Comparison of ENCODE assay signal across 31 cellular contexts in the genomic region with DNA sequence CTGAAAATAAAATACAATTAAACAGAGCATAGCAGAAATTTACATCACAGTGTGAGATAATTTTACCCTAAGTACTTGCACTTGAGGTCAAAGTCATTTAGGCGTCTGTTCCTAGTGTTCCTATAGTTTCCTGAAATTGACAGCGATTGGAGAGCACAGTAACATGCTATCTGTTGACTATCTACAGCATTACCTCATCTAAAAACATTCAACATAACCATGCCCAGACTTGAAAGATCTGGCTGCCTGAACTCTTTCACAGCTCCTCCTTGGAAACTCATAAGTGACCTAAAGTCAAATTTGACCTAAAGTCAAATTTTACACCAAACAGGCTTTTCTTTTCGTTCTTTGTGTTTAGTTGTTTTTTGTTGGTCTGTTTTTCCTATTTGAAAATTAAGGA.
"Had no signal": no experiment of that assay in that cellular context is flagged by ENCODE, and none has a peak within 500 bp of the region (broad histone marks: within the 10 kb centered on the region; RNA-seq: fewer than 3 reads in every experiment).

No MANE protein-coding gene starts in this region.

- H3K4me3 Mint-ChIP-seq: activated B cell treated with CpG ODN at 0.5 μM for 24 hours; activated CD4-positive, alpha-beta T cell treated with anti-CD3 and anti-CD28 coated beads, Interleukin-2, amount 10 ng/mL, durations not matched to agents 24 days and 14 days; activated CD8-positive, alpha-beta memory T cell treated with anti-CD3 and anti-CD28 coated beads, Interleukin-2, amount 10 ng/mL, durations not matched to agents 7 days and 5 days; activated naive CD4-positive, alpha-beta T cell treated with anti-CD3 and anti-CD28 coated beads, Interleukin-2, amount 50 U/mL, for 24 hours; activated T-cell treated with anti-CD3 and anti-CD28 coated beads, Interleukin-2, amount 50 U/mL, for 24 hours; activated T-helper 1 cell treated with anti-CD3 and anti-CD28 coated beads, Interleukin-12 subunit alpha, Interleukin-12 subunit beta, Interleukin-2, Interleukin-4 antibody, amounts not matched to agents 30 ng/mL and 10 ng/mL and 1 ng/mL, durations not matched to agents 14 hours and 24 hours and 36 hours; brain; T-cell had no signal

- H3K4me1 ChIP-seq: Peyer's patch had no signal

- H3K27ac Mint-ChIP-seq: activated B cell treated with CpG ODN at 0.5 μM for 24 hours; activated CD4-positive, alpha-beta T cell treated with anti-CD3 and anti-CD28 coated beads, Interleukin-2, amount 10 ng/mL, durations not matched to agents 24 days and 14 days; activated CD8-positive, alpha-beta memory T cell treated with anti-CD3 and anti-CD28 coated beads, Interleukin-2, amount 10 ng/mL, durations not matched to agents 7 days and 5 days; activated naive CD4-positive, alpha-beta T cell treated with anti-CD3 and anti-CD28 coated beads, Interleukin-2, amount 50 U/mL, for 24 hours; activated T-cell treated with anti-CD3 and anti-CD28 coated beads, Interleukin-2, amount 50 U/mL, for 24 hours; activated T-helper 1 cell treated with anti-CD3 and anti-CD28 coated beads, Interleukin-12 subunit alpha, Interleukin-12 subunit beta, Interleukin-2, Interleukin-4 antibody, amounts not matched to agents 30 ng/mL and 10 ng/mL and 1 ng/mL, durations not matched to agents 14 hours and 24 hours and 36 hours; brain; T-cell had no signal

- H3K9me3 ChIP-seq: ascending aorta, Peyer's patch had no signal

- ATAC-seq: activated CD8-positive, alpha-beta memory T cell treated with anti-CD3 and anti-CD28 coated beads, Interleukin-2, amount 10 ng/mL, durations not matched to agents 7 days and 5 days; T-cell had no signal

- H3K27me3 ChIP-seq: ascending aorta, Peyer's patch had no signal

- H3K4me1 Mint-ChIP-seq: activated B cell treated with CpG ODN at 0.5 μM for 24 hours; activated CD4-positive, alpha-beta T cell treated with anti-CD3 and anti-CD28 coated beads, Interleukin-2, amount 10 ng/mL, durations not matched to agents 24 days and 14 days; activated CD8-positive, alpha-beta memory T cell treated with anti-CD3 and anti-CD28 coated beads, Interleukin-2, amount 10 ng/mL, durations not matched to agents 7 days and 5 days; activated naive CD4-positive, alpha-beta T cell treated with anti-CD3 and anti-CD28 coated beads, Interleukin-2, amount 50 U/mL, for 24 hours; T-cell had no signal

- H3K9me3 Mint-ChIP-seq: activated B cell treated with CpG ODN at 0.5 μM for 24 hours; activated CD4-positive, alpha-beta T cell treated with anti-CD3 and anti-CD28 coated beads, Interleukin-2, amount 10 ng/mL, durations not matched to agents 24 days and 14 days had no signal

- H3K36me3 ChIP-seq: ascending aorta, Peyer's patch had no signal

- FAIRE-seq: TTC549 had no signal

- H3K27me3 Mint-ChIP-seq: activated CD4-positive, alpha-beta T cell treated with anti-CD3 and anti-CD28 coated beads, Interleukin-2, amount 10 ng/mL, durations not matched to agents 24 days and 14 days; activated naive CD4-positive, alpha-beta T cell treated with anti-CD3 and anti-CD28 coated beads, Interleukin-2, amount 50 U/mL, for 24 hours; brain; T-cell had no signal

- DNase-seq: activated B cell treated with CpG ODN at 0.5 μM for 24 hours; activated CD4-positive, alpha-beta T cell treated with anti-CD3 and anti-CD28 coated beads for 1 hour; activated CD4-positive, alpha-beta T cell treated with anti-CD3 and anti-CD28 coated beads, Interleukin-2, amount 10 ng/mL, durations not matched to agents 24 days and 14 days; activated CD4-positive, alpha-beta T cell treated with anti-CD3 and anti-CD28 coated beads, Interleukin-2, amount 50 U/mL, for 48 hours; activated CD8-positive, alpha-beta memory T cell treated with anti-CD3 and anti-CD28 coated beads, Interleukin-2, amount 10 ng/mL, durations not matched to agents 7 days and 5 days; activated effector memory CD4-positive, alpha-beta T cell treated with Interleukin-2 at 50 U/mL for 16 hours; activated naive CD4-positive, alpha-beta T cell; activated T-cell treated with anti-CD3 and anti-CD28 coated beads, Interleukin-2, amount 50 U/mL, for 24 hours; amniotic stem cell; KBM-7; NCI-H1092; NCI-H1417; NCI-H1694; NCI-H2029; NCI-H2107; NCI-H2171 treated with DMSO at 0.1 percent for 48 hours; NCI-H510A; NCI-H526 treated with DMSO at 0.1 percent for 48 hours; NCI-H82; NK-92 treated with Interleukin-12 subunit alpha and Interleukin-12 subunit beta, amount 100 ng/mL, for 24 hours; OCI-M1; Peyer's patch; SHP77 treated with DMSO at 0.1 percent for 48 hours; T-cell; T-helper 2 cell; T1000 had no signal

- H3K36me3 Mint-ChIP-seq: activated CD8-positive, alpha-beta memory T cell treated with anti-CD3 and anti-CD28 coated beads, Interleukin-2, amount 10 ng/mL, durations not matched to agents 7 days and 5 days; activated naive CD4-positive, alpha-beta T cell treated with anti-CD3 and anti-CD28 coated beads, Interleukin-2, amount 50 U/mL, for 24 hours; T-cell had no signal

- H3K27ac ChIP-seq: ascending aorta, Peyer's patch had no signal

- H3K4me3 ChIP-seq: ascending aorta, Peyer's patch had no signal
